Comparison of ENCODE assay signal across 1 cellular context in genomic region chr15:87682527-87682926, GRCh38.
A peak's percentile ranks its signal among the peaks of the same experiment; 100 is the strongest.
TF ChIP-seq lines count a peak whose summit lies in the region.

No MANE protein-coding gene starts in this region.

TF ChIP-seq in K562, 482 proteins besides CTCF, POLR2A, EP300 and RAD21 (continued from another document and continues in another):
- TF ChIP-seq RCOR1 (IDR thresholded peaks at IDR 0.05; ENCODE audit: borderline replicate concordance in 1 of 2, low read depth in 2 of 2, low read length in 2 of 2) (no peak), ZKSCAN3 (CRISPR knock-in tag; IDR thresholded peaks at IDR 0.05) (no peak), RBM34 (IDR thresholded peaks at IDR 0.05; ENCODE audit: borderline replicate concordance, insufficient read depth, low read length) (no peak), SMARCE1 (IDR thresholded peaks at IDR 0.05) (peak; percentile 79), MLLT1 (IDR thresholded peaks at IDR 0.05) (no peak), PREB (CRISPR knock-in tag; IDR thresholded peaks at IDR 0.05) (no peak), MAZ (CRISPR knock-in tag; conservative IDR thresholded peaks at IDR 0.05 in 1 of 2, IDR thresholded peaks at IDR 0.05 in 1 of 2) (no peak), PRDM10 (IDR thresholded peaks at IDR 0.05; ENCODE audit: partially characterized antibody) (peak; percentile 47), FIP1L1 (IDR thresholded peaks at IDR 0.05; ENCODE audit: low read depth, low read length, poor library complexity, severe bottlenecking) (no peak), KLF13 (tag; IDR thresholded peaks at IDR 0.05; ENCODE audit: borderline replicate concordance, low read depth) (no peak), ZNF431 (CRISPR knock-in tag; IDR thresholded peaks at IDR 0.05) (no peak), ZNF197 (CRISPR knock-in tag; IDR thresholded peaks at IDR 0.05; ENCODE audit: low read depth) (no peak), BRF2 (IDR thresholded peaks at IDR 0.05; ENCODE audit: borderline replicate concordance, insufficient read depth, insufficient read length) (no peak), SAFB (IDR thresholded peaks at IDR 0.05; ENCODE audit: borderline replicate concordance, low read depth, low read length) (no peak), RERE (CRISPR knock-in tag; IDR thresholded peaks at IDR 0.05; ENCODE audit: borderline replicate concordance) (no peak), GABPA (tag; conservative IDR thresholded peaks at IDR 0.05; ENCODE audit: low read depth) (no peak), ZNF3 (CRISPR knock-in tag; IDR thresholded peaks at IDR 0.05) (no peak), STAT5B (CRISPR knock-in tag; IDR thresholded peaks at IDR 0.05) (no peak), OTX1 (CRISPR knock-in tag; IDR thresholded peaks at IDR 0.05) (no peak), CEBPB (tag; IDR thresholded peaks at IDR 0.05) (no peak), PKNOX1 (IDR thresholded peaks at IDR 0.05) (0 out of 2 replicates have a peak, but pooled peaks have one; percentile 19), TBP (optimal IDR thresholded peaks at IDR 0.05; ENCODE audit: low read depth, low read length) (no peak), MAFG (tag; conservative IDR thresholded peaks at IDR 0.05) (no peak), KDM4B (IDR thresholded peaks at IDR 0.05; ENCODE audit: borderline replicate concordance in 2 of 2, low read depth in 1 of 2) (no peak), ETV5 (CRISPR knock-in tag; IDR thresholded peaks at IDR 0.05; ENCODE audit: low read depth) (no peak), KDM1A (IDR thresholded peaks at IDR 0.05) (peak in 1 of 2 experiments; percentile 34; a peak in 1 of 4 replicates), ZBTB1 (CRISPR knock-in tag; IDR thresholded peaks at IDR 0.05; ENCODE audit: borderline replicate concordance, low read depth) (no peak), ZBTB40 (IDR thresholded peaks at IDR 0.05) (no peak), ZBTB40 (CRISPR knock-in tag; IDR thresholded peaks at IDR 0.05) (no peak), TBL1XR1 (IDR thresholded peaks at IDR 0.05; ENCODE audit: low read length in 2 of 2) (no peak), GTF2E2 (tag; IDR thresholded peaks at IDR 0.05) (no peak), DLX4 (CRISPR knock-in tag; IDR thresholded peaks at IDR 0.05) (no peak), HLTF (IDR thresholded peaks at IDR 0.05) (no peak), NFE2 (IDR thresholded peaks at IDR 0.05; ENCODE audit: low read depth) (no peak)
